8 cellular contexts compared by ENCODE assay signal in the genomic region with DNA sequence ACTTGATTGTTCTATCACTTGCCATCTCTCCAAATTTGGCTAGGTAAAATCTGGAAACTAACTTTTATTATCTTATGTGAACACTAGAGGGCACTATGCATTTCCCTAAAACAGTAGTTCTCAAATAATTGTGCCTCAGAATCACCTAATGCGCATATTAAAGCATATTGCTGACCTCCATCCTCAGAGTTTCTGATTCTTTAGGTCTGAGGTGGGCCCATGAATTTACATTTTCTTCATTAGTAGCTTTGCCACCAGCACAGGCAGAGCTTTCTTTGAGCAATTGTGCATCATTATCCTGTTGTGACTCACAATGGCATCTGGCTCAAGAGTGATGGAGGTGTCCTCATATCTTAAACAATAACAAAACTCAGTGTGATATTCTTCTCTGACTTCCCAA. TPM values are rescaled to one million over a fixed set of nuclear protein-coding genes. Genes with fewer than 3 reads are reported as not detected.
DNase-seq lines count a peak whose midpoint lies in the region; ATAC-seq, FAIRE-seq and TF ChIP-seq lines count a peak whose summit lies in the region.

No MANE protein-coding gene starts in this region.

- no peak overlapping the region for H3K4ac ChIP-seq in mesendoderm (ENCODE audit: low read depth, low read length)

- H3K4me1 Mint-ChIP-seq in activated CD8-positive, alpha-beta T cell treated with anti-CD3 and anti-CD28 coated beads for 36 hours (ENCODE audit: low read depth): no peaks in the 10 kb centered on the region
- H3K4me1 Mint-ChIP-seq in activated CD8-positive, alpha-beta T cell treated with anti-CD3 and anti-CD28 coated beads, Interleukin-2, amount 10 ng/mL, durations not matched to agents 7 days and 5 days (ENCODE audit: low read depth): no peaks in the 10 kb centered on the region
- H3K4me1 Mint-ChIP-seq in astrocyte (ENCODE audit: low read depth, unreplicated experiment): no peaks in the 10 kb centered on the region

- no peak overlapping the region for H4K5ac ChIP-seq in mesendoderm (ENCODE audit: low read length)

- peak; percentile 72 for TF ChIP-seq CTCF in activated CD8-positive, alpha-beta T cell treated with anti-CD3 and anti-CD28 coated beads for 36 hours (IDR thresholded peaks at IDR 0.05)
- TF ChIP-seq CTCF in MM.1S (IDR thresholded peaks at IDR 0.05; ENCODE audit: low read length) (peak; percentile 75), astrocyte (IDR thresholded peaks at IDR 0.05; ENCODE audit: insufficient read depth, low read depth, low read length) (peak; percentile 52)

- intact Hi-C loops in activated CD8-positive, alpha-beta T cell treated with anti-CD3 and anti-CD28 coated beads for 36 hours (cut with micrococcal nuclease): no loop called here

- no peak overlapping the region for H2BK15ac ChIP-seq in mesendoderm (replicated peaks; ENCODE audit: low read depth)

- no peaks in the 10 kb centered on the region for H3K79me1 ChIP-seq in mesendoderm (ENCODE audit: low read length)

- no peak overlapping the region for H3K27ac Mint-ChIP-seq in activated CD8-positive, alpha-beta T cell treated with anti-CD3 and anti-CD28 coated beads for 36 hours
- H3K27ac Mint-ChIP-seq in activated CD8-positive, alpha-beta T cell treated with anti-CD3 and anti-CD28 coated beads, Interleukin-2, amount 10 ng/mL, durations not matched to agents 7 days and 5 days: no peak overlapping the region
- H3K27ac Mint-ChIP-seq in astrocyte (ENCODE audit: unreplicated experiment): no peak overlapping the region

- H3K27ac ChIP-seq in MM.1S (ENCODE audit: low read length) (no peak overlapping the region), astrocyte (ENCODE audit: low read depth, low read length) (no peak overlapping the region), mesendoderm (ENCODE audit: low read depth, low read length) (no peak overlapping the region)

- H3K9ac ChIP-seq in MM.1S (ENCODE audit: low read length): no peak overlapping the region
- no peak overlapping the region for H3K9ac ChIP-seq in astrocyte (ENCODE audit: low read length)
- no peak overlapping the region for H3K9ac ChIP-seq in mesendoderm (ENCODE audit: low read length)

- no peaks in the 10 kb centered on the region for H3K9me3 Mint-ChIP-seq in activated CD8-positive, alpha-beta T cell treated with anti-CD3 and anti-CD28 coated beads for 36 hours
- H3K9me3 Mint-ChIP-seq in activated CD8-positive, alpha-beta T cell treated with anti-CD3 and anti-CD28 coated beads, Interleukin-2, amount 10 ng/mL, durations not matched to agents 7 days and 5 days (ENCODE audit: insufficient read depth): no peaks in the 10 kb centered on the region
- H3K9me3 Mint-ChIP-seq in astrocyte (ENCODE audit: unreplicated experiment): no peaks in the 10 kb centered on the region

- H3K23ac ChIP-seq in mesendoderm (ENCODE audit: low read length): no peak overlapping the region

- no peaks in the 10 kb centered on the region for H3K9me2 ChIP-seq in MM.1S (replicated peaks; ENCODE audit: insufficient read depth, low read length)

- WGBS in mesendoderm (ENCODE audit: extremely low coverage, insufficient coverage, low lambda C conversion rate): no CpG with 5 or more reads among the region's 1 CpG

- ATAC-seq in activated CD8-positive, alpha-beta T cell treated with anti-CD3 and anti-CD28 coated beads for 36 hours: no peak
- ATAC-seq in activated CD8-positive, alpha-beta T cell treated with anti-CD3 and anti-CD28 coated beads, Interleukin-2, amount 10 ng/mL, durations not matched to agents 7 days and 5 days: no peak
- no peak for ATAC-seq in GM21526 (IDR thresholded peaks at IDR 0.05; ENCODE audit: low FRiP score, unreplicated experiment)

- H3K79me2 ChIP-seq in MM.1S (ENCODE audit: low read length) (no peaks in the 10 kb centered on the region), astrocyte (ENCODE audit: insufficient read depth, low read length) (no peaks in the 10 kb centered on the region), mesendoderm (ENCODE audit: control insufficient read depth, insufficient read depth, low read length) (no peaks in the 10 kb centered on the region)

- H3K36me3 Mint-ChIP-seq in activated CD8-positive, alpha-beta T cell treated with anti-CD3 and anti-CD28 coated beads for 36 hours (ENCODE audit: low read depth): no peaks in the 10 kb centered on the region
- H3K36me3 Mint-ChIP-seq in activated CD8-positive, alpha-beta T cell treated with anti-CD3 and anti-CD28 coated beads, Interleukin-2, amount 10 ng/mL, durations not matched to agents 7 days and 5 days (ENCODE audit: low read depth): no peaks in the 10 kb centered on the region
- no peaks in the 10 kb centered on the region for H3K36me3 Mint-ChIP-seq in astrocyte (ENCODE audit: low read depth, unreplicated experiment)

- H3K36me3 ChIP-seq in MM.1S (replicated peaks; ENCODE audit: insufficient read depth, low read length) (no peaks in the 10 kb centered on the region), astrocyte (ENCODE audit: insufficient read depth, low read length) (no peaks in the 10 kb centered on the region), mesendoderm (ENCODE audit: control insufficient read depth, insufficient read depth, low read length) (no peaks in the 10 kb centered on the region)

- H2BK5ac ChIP-seq in mesendoderm (ENCODE audit: low read length): no peak overlapping the region

- H3K4me3 Mint-ChIP-seq in activated CD8-positive, alpha-beta T cell treated with anti-CD3 and anti-CD28 coated beads for 36 hours: no peak overlapping the region
- H3K4me3 Mint-ChIP-seq in activated CD8-positive, alpha-beta T cell treated with anti-CD3 and anti-CD28 coated beads, Interleukin-2, amount 10 ng/mL, durations not matched to agents 7 days and 5 days: no peak overlapping the region
- H3K4me3 Mint-ChIP-seq in astrocyte (ENCODE audit: unreplicated experiment): no peak overlapping the region

- CTCF ChIA-PET in activated CD8-positive, alpha-beta T cell treated with anti-CD3 and anti-CD28 coated beads for 36 hours (lab: Charles Lee): interaction anchor here (1.0 to 1.9 kb wide), 6 partner anchors 9 to 165 kb away, joined by 3 to 6 read pairs (median 4); no protein-coding TSS in a partner anchor
- CTCF ChIA-PET in activated CD8-positive, alpha-beta T cell treated with anti-CD3 and anti-CD28 coated beads, Interleukin-2, amount 10 ng/mL, durations not matched to agents 7 days and 5 days (lab: Charles Lee): no interaction called here

- H3K18ac ChIP-seq in mesendoderm (ENCODE audit: low read length): no peak overlapping the region

- no peak overlapping the region for H4K8ac ChIP-seq in mesendoderm (ENCODE audit: low read depth, low read length)

- H2AK5ac ChIP-seq in mesendoderm (ENCODE audit: low read length): no peak overlapping the region

- H3K4me3 ChIP-seq in MM.1S (ENCODE audit: low read length) (no peak overlapping the region), astrocyte (ENCODE audit: insufficient read depth, low read depth, low read length) (no peak overlapping the region), mesendoderm (ENCODE audit: low read length) (no peak overlapping the region)

- no peaks in the 10 kb centered on the region for H3K9me3 ChIP-seq in MM.1S (replicated peaks; ENCODE audit: insufficient read depth, low read length)
- no peaks in the 10 kb centered on the region for H3K9me3 ChIP-seq in astrocyte (ENCODE audit: insufficient read depth, low read depth, low read length)

- H3K27me3 ChIP-seq in MM.1S (replicated peaks; ENCODE audit: insufficient read depth, low read length): no peaks in the 10 kb centered on the region
- no peaks in the 10 kb centered on the region for H3K27me3 ChIP-seq in astrocyte (ENCODE audit: insufficient read depth, low read length)
- no peaks in the 10 kb centered on the region for H3K27me3 ChIP-seq in mesendoderm (ENCODE audit: insufficient read depth, low read length, poor library complexity)

- H4K20me1 ChIP-seq in MM.1S (ENCODE audit: insufficient read depth, low read length) (no peaks in the 10 kb centered on the region), astrocyte (ENCODE audit: insufficient read depth, low read length) (no peaks in the 10 kb centered on the region)

- no peak overlapping the region for H2AFZ ChIP-seq in MM.1S (ENCODE audit: low read length)
- H2AFZ ChIP-seq in astrocyte (ENCODE audit: low read depth, low read length): peak overlapping the region; percentile 8

- DNase-seq in activated CD8-positive, alpha-beta T cell treated with anti-CD3 and anti-CD28 coated beads for 36 hours: no peak
- no peak for DNase-seq in activated CD8-positive, alpha-beta T cell treated with anti-CD3 and anti-CD28 coated beads, Interleukin-2, amount 10 ng/mL, durations not matched to agents 7 days and 5 days
- DNase-seq in MM.1S (peak; percentile 64), astrocyte (ENCODE audit: low read depth) (peak; percentile 16), mesendoderm (peak; percentile 29), amygdala (lab: John Stamatoyannopoulos, UW) (no peak)
- DNase-seq in stimulated activated CD4-positive, alpha-beta T cell treated with anti-CD3 and anti-CD28 coated beads, Interleukin-4, amount 100 ng/mL, for 24 hours: no peak

- no peak overlapping the region for H2BK120ac ChIP-seq in mesendoderm (ENCODE audit: low read depth, low read length)

- no peak overlapping the region for H3K4me2 ChIP-seq in MM.1S (ENCODE audit: low read depth, low read length)
- no peak overlapping the region for H3K4me2 ChIP-seq in astrocyte (ENCODE audit: low read length)
- H3K4me2 ChIP-seq in mesendoderm (ENCODE audit: low read length): no peak overlapping the region

- POLR2A ChIA-PET in activated CD8-positive, alpha-beta T cell treated with anti-CD3 and anti-CD28 coated beads for 36 hours (lab: Charles Lee): no interaction called here
- POLR2A ChIA-PET in activated CD8-positive, alpha-beta T cell treated with anti-CD3 and anti-CD28 coated beads, Interleukin-2, amount 10 ng/mL, durations not matched to agents 7 days and 5 days (lab: Charles Lee): no interaction called here

- no peak for FAIRE-seq in astrocyte (lab: Jason Lieb, UNC)

- no peak overlapping the region for H3K56ac ChIP-seq in mesendoderm (ENCODE audit: low read length)

- H3K4me1 ChIP-seq in MM.1S (ENCODE audit: low read length) (no peaks in the 10 kb centered on the region), astrocyte (ENCODE audit: insufficient read depth, low read length) (no peaks in the 10 kb centered on the region), mesendoderm (ENCODE audit: control insufficient read depth, low read depth, low read length) (no peaks in the 10 kb centered on the region)

- H3K27me3 Mint-ChIP-seq in activated CD8-positive, alpha-beta T cell treated with anti-CD3 and anti-CD28 coated beads for 36 hours: no peaks in the 10 kb centered on the region
- no peaks in the 10 kb centered on the region for H3K27me3 Mint-ChIP-seq in activated CD8-positive, alpha-beta T cell treated with anti-CD3 and anti-CD28 coated beads, Interleukin-2, amount 10 ng/mL, durations not matched to agents 7 days and 5 days (ENCODE audit: low read depth)
- no peaks in the 10 kb centered on the region for H3K27me3 Mint-ChIP-seq in astrocyte (ENCODE audit: low read depth, unreplicated experiment)

- no peaks in the 10 kb centered on the region for H3F3A ChIP-seq in MM.1S (ENCODE audit: insufficient read depth, low read length)

RNA-seq across cellular contexts. Expression of gene BCHE, which starts 17.5 kb away (rescaled TPM):
- not detected for total RNA-seq in activated CD8-positive, alpha-beta T cell treated with anti-CD3 and anti-CD28 coated beads for 36 hours
- total RNA-seq in activated CD8-positive, alpha-beta T cell treated with anti-CD3 and anti-CD28 coated beads, Interleukin-2, amount 10 ng/mL, durations not matched to agents 7 days and 5 days: not detected
- total RNA-seq in astrocyte: 9.2 and 10.6 TPM in 2 replicates
- 0.76 TPM for polyA plus RNA-seq in mesendoderm (2013, experiment 1 of 2)
- polyA plus RNA-seq in mesendoderm (2013, experiment 2 of 2): 0.88 TPM

Comparison
In these comparisons a context has a peak if more than half of its experiments do, and no peak if none do; other contexts are left out.
1. DNase-seq: peak in MM.1S (single experiment), astrocyte (single experiment) and mesendoderm (single experiment); none in activated CD8-positive, alpha-beta T cell treated with anti-CD3 and anti-CD28 coated beads for 36 hours (single experiment), activated CD8-positive, alpha-beta T cell treated with anti-CD3 and anti-CD28 coated beads, Interleukin-2, amount 10 ng/mL, durations not matched to agents 7 days and 5 days (single experiment), amygdala (0 of 56) and stimulated activated CD4-positive, alpha-beta T cell treated with anti-CD3 and anti-CD28 coated beads, Interleukin-4, amount 100 ng/mL, for 24 hours (single experiment).
2. RNA of gene BCHE, which starts 17.5 kb away (total RNA-seq): 9.2 to 10.6 TPM in astrocyte; not detected in activated CD8-positive, alpha-beta T cell treated with anti-CD3 and anti-CD28 coated beads for 36 hours and not detected in activated CD8-positive, alpha-beta T cell treated with anti-CD3 and anti-CD28 coated beads, Interleukin-2, amount 10 ng/mL, durations not matched to agents 7 days and 5 days; every median in the first group is over 10 times any median in the second.
3. Peak in every context shown above with its lines, with median percentiles within 50 percentile points of each other: CTCF ChIP-seq.